ENCODE assay signal across 31 cellular contexts in the genomic region with DNA sequence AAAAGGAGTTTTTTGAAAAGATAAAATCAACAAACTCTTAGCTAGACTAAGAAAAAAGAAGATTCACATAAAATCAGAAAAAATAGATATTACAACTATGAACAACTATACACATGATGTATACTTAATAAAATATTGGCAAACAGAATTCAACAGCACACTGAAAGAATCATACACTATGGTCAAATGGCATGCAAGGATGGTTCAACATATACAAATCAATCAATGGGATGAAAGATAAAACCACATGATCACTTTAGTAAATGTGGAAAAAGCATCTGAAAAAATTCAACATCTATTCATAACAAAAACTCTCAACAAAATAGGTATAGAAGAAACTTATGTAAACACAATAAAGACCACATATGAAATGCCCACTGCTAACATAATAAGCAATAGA.
"Had no signal": no experiment of that assay in that cellular context is flagged by ENCODE, and none has a peak within 500 bp of the region (broad histone marks: within the 10 kb centered on the region; RNA-seq: fewer than 3 reads in every experiment).

No MANE protein-coding gene starts in this region.

- ATAC-seq: activated CD8-positive, alpha-beta T cell treated with anti-CD3 and anti-CD28 coated beads for 36 hours; activated naive CD4-positive, alpha-beta T cell treated with anti-CD3 and anti-CD28 coated beads, Interleukin-2, amount 50 U/mL, for 72 hours; activated T-cell treated with anti-CD3 and anti-CD28 coated beads, Interleukin-2, amount 50 U/mL, for 4 hours; activated T-cell treated with anti-CD3 and anti-CD28 coated beads, Interleukin-2, amount 50 U/mL, for 72 hours; activated T-helper 17 cell treated with anti-CD3 and anti-CD28 coated beads, Interleukin-2, amount 50 U/mL, for 72 hours; body of pancreas had no signal

- FAIRE-seq: astrocyte, TTC549 had no signal

- DNase-seq: activated B cell treated with CpG ODN at 0.5 μM for 24 hours; activated CD4-positive, alpha-beta memory T cell treated with anti-CD3 and anti-CD28 coated beads for 36 hours; activated CD4-positive, alpha-beta T cell treated with anti-CD3 and anti-CD28 coated beads for 4 hours; activated CD4-positive, alpha-beta T cell treated with anti-CD3 and anti-CD28 coated beads, Interleukin-2, amount 10 ng/mL, durations not matched to agents 24 days and 14 days; activated CD4-positive, alpha-beta T cell treated with anti-CD3 and anti-CD28 coated beads, Interleukin-2, amount 50 U/mL, for 1 hour; activated CD4-positive, alpha-beta T cell treated with anti-CD3 and anti-CD28 coated beads, Interleukin-2, amount 50 U/mL, for 4 hours; activated CD4-positive, CD25-positive, alpha-beta regulatory T cell treated with anti-CD3 and anti-CD28 coated beads, Interleukin-2, amount 50 U/mL, for 72 hours; activated CD8-positive, alpha-beta memory T cell treated with anti-CD3 and anti-CD28 coated beads, Interleukin-2, amount 50 U/mL, for 4 hours; activated CD8-positive, alpha-beta T cell treated with anti-CD3 and anti-CD28 coated beads for 36 hours; activated effector memory CD4-positive, alpha-beta T cell treated with anti-CD3 and anti-CD28 coated beads, Interleukin-2, amount 50 U/mL, for 16 hours; activated gamma-delta T cell treated with Interleukin-2 at 50 U/mL for 16 hours; activated naive CD4-positive, alpha-beta T cell; activated naive CD4-positive, alpha-beta T cell treated with anti-CD3 and anti-CD28 coated beads for 36 hours; activated naive CD4-positive, alpha-beta T cell treated with anti-CD3 and anti-CD28 coated beads, Interleukin-2, amount 50 U/mL, for 16 hours; activated naive CD8-positive, alpha-beta T cell treated with anti-CD3 and anti-CD28 coated beads for 36 hours; activated T-cell treated with anti-CD3 and anti-CD28 coated beads for 4 hours; activated T-cell treated with anti-CD3 and anti-CD28 coated beads, Interleukin-2, amount 50 U/mL, for 1 hour; activated T-cell treated with anti-CD3 and anti-CD28 coated beads, Interleukin-2, amount 50 U/mL, for 4 hours; activated T-cell treated with anti-CD3 and anti-CD28 coated beads, Interleukin-2, amount 50 U/mL, for 72 hours; adrenal gland; amniotic stem cell; aorta; body of pancreas; brain microvascular endothelial cell; central memory CD4-positive, alpha-beta T cell; T-helper 2 cell; T-helper 9 cell had no signal
